In the genomic region with DNA sequence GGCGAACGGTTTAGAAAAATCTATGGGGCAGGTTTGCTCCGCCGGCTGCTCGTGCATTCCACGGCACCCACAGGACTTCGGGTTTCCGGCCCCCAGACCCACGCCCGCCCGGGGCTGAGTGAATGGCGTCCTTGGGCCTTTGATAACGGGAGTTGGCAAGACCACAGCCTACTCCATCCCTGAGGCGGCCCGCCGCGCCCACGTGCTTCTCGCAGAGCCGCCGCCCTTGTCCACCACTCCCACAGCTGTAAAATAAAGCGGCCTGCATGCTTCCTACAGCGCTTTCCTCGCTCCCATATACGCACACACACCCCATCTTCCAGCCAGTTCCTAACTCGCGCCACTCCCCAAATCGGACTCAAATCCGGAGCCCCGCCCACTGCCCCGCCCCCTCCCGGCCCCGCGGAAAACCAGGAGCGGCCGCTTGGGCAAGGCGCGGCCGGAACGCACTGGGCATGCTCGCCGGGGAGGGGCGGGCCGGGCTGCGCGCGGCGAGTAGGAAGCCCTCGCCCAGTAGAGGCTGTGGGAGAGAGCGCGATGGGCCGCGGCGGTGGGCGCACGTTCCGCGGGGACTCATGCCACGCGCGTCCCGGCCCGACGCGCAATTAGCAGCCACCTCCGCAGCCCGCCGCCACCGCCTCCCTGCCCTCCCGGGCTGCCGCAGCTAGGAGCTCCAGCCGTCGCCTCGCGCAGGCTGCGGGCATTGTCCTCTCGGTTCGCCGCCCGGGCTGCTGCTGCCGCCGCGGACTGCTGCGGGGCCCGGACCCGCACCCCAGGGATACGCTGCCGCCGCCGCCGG, we compare ENCODE assay signal across 1 cellular context.
TF ChIP-seq lines count a peak whose summit lies in the region.

A gene (plus strand): TSS at position 513 of the 799 bp plus-strand sequence. CDS start 468 bp downstream, outside the sequence.

TF ChIP-seq in HEK293, 187 proteins besides CTCF, POLR2A, EP300 and RAD21 (continued from another document and continues in another):
- TF ChIP-seq, protein P1, sequence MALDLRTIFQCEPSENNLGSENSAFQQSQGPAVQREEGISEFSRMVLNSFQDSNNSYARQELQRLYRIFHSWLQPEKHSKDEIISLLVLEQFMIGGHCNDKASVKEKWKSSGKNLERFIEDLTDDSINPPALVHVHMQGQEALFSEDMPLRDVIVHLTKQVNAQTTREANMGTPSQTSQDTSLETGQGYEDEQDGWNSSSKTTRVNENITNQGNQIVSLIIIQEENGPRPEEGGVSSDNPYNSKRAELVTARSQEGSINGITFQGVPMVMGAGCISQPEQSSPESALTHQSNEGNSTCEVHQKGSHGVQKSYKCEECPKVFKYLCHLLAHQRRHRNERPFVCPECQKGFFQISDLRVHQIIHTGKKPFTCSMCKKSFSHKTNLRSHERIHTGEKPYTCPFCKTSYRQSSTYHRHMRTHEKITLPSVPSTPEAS (tag by site-specific recombination; IDR thresholded peaks at IDR 0.05) = no peak
- TF ChIP-seq, protein P2, sequence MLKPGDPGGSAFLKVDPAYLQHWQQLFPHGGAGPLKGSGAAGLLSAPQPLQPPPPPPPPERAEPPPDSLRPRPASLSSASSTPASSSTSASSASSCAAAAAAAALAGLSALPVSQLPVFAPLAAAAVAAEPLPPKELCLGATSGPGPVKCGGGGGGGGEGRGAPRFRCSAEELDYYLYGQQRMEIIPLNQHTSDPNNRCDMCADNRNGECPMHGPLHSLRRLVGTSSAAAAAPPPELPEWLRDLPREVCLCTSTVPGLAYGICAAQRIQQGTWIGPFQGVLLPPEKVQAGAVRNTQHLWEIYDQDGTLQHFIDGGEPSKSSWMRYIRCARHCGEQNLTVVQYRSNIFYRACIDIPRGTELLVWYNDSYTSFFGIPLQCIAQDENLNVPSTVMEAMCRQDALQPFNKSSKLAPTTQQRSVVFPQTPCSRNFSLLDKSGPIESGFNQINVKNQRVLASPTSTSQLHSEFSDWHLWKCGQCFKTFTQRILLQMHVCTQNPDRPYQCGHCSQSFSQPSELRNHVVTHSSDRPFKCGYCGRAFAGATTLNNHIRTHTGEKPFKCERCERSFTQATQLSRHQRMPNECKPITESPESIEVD (tag by site-specific recombination; IDR thresholded peaks at IDR 0.05) = no peak
- no peak for TF ChIP-seq ZNF521 (tag by site-specific recombination; IDR thresholded peaks at IDR 0.05)
- peak; percentile 89 for TF ChIP-seq KLF10 (tag by site-specific recombination; IDR thresholded peaks at IDR 0.05)
- TF ChIP-seq ZNF157 (tag by site-specific recombination; IDR thresholded peaks at IDR 0.05) = no peak
- TF ChIP-seq HOXA7 (CRISPR knock-in tag; IDR thresholded peaks at IDR 0.05; ENCODE audit: borderline replicate concordance) = no peak
- TF ChIP-seq ZNF791 (tag by site-specific recombination; IDR thresholded peaks at IDR 0.05) = no peak
- TF ChIP-seq ZNF624 (tag by site-specific recombination; IDR thresholded peaks at IDR 0.05) = no peak
- TF ChIP-seq, protein P3, sequence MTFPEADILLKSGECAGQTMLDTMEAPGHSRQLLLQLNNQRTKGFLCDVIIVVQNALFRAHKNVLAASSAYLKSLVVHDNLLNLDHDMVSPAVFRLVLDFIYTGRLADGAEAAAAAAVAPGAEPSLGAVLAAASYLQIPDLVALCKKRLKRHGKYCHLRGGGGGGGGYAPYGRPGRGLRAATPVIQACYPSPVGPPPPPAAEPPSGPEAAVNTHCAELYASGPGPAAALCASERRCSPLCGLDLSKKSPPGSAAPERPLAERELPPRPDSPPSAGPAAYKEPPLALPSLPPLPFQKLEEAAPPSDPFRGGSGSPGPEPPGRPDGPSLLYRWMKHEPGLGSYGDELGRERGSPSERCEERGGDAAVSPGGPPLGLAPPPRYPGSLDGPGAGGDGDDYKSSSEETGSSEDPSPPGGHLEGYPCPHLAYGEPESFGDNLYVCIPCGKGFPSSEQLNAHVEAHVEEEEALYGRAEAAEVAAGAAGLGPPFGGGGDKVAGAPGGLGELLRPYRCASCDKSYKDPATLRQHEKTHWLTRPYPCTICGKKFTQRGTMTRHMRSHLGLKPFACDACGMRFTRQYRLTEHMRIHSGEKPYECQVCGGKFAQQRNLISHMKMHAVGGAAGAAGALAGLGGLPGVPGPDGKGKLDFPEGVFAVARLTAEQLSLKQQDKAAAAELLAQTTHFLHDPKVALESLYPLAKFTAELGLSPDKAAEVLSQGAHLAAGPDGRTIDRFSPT (tag by site-specific recombination; IDR thresholded peaks at IDR 0.05) = 0 out of 2 replicates have a peak, but pooled peaks have one; percentile 7
- no peak for TF ChIP-seq MZF1 (tag by site-specific recombination; IDR thresholded peaks at IDR 0.05; ENCODE audit: borderline replicate concordance)
- TF ChIP-seq ZNF138 (tag by site-specific recombination; IDR thresholded peaks at IDR 0.05; ENCODE audit: borderline replicate concordance) = no peak
- no peak for TF ChIP-seq ZNF548 (tag by site-specific recombination; IDR thresholded peaks at IDR 0.05)
- TF ChIP-seq ZNF785 (tag by site-specific recombination; IDR thresholded peaks at IDR 0.05) = 0 out of 2 replicates have a peak, but pooled peaks have one; percentile 32
- no peak for TF ChIP-seq ZNF114 (tag by site-specific recombination; IDR thresholded peaks at IDR 0.05)
- TF ChIP-seq, protein P4, sequence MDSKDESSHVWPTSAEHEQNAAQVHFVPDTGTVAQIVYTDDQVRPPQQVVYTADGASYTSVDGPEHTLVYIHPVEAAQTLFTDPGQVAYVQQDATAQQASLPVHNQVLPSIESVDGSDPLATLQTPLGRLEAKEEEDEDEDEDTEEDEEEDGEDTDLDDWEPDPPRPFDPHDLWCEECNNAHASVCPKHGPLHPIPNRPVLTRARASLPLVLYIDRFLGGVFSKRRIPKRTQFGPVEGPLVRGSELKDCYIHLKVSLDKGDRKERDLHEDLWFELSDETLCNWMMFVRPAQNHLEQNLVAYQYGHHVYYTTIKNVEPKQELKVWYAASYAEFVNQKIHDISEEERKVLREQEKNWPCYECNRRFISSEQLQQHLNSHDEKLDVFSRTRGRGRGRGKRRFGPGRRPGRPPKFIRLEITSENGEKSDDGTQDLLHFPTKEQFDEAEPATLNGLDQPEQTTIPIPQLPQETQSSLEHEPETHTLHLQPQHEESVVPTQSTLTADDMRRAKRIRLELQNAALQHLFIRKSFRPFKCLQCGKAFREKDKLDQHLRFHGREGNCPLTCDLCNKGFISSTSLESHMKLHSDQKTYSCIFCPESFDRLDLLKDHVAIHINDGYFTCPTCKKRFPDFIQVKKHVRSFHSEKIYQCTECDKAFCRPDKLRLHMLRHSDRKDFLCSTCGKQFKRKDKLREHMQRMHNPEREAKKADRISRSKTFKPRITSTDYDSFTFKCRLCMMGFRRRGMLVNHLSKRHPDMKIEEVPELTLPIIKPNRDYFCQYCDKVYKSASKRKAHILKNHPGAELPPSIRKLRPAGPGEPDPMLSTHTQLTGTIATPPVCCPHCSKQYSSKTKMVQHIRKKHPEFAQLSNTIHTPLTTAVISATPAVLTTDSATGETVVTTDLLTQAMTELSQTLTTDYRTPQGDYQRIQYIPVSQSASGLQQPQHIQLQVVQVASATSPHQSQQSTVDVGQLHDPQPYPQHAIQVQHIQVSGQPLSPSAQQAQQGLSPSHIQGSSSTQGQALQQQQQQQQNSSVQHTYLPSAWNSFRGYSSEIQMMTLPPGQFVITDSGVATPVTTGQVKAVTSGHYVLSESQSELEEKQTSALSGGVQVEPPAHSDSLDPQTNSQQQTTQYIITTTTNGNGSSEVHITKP (tag by site-specific recombination; IDR thresholded peaks at IDR 0.05) = no peak
- no peak for TF ChIP-seq ZNF501 (tag by site-specific recombination; IDR thresholded peaks at IDR 0.05)
- TF ChIP-seq PRDM1 (tag by site-specific recombination; IDR thresholded peaks at IDR 0.05) = no peak
- no peak for TF ChIP-seq ZNF610 (tag by site-specific recombination; IDR thresholded peaks at IDR 0.05; ENCODE audit: borderline replicate concordance)
- no peak for TF ChIP-seq ZNF211 (tag by site-specific recombination; IDR thresholded peaks at IDR 0.05; ENCODE audit: low read depth)
- TF ChIP-seq YY2 (tag by site-specific recombination; IDR thresholded peaks at IDR 0.05) = no peak
- TF ChIP-seq, protein P5, sequence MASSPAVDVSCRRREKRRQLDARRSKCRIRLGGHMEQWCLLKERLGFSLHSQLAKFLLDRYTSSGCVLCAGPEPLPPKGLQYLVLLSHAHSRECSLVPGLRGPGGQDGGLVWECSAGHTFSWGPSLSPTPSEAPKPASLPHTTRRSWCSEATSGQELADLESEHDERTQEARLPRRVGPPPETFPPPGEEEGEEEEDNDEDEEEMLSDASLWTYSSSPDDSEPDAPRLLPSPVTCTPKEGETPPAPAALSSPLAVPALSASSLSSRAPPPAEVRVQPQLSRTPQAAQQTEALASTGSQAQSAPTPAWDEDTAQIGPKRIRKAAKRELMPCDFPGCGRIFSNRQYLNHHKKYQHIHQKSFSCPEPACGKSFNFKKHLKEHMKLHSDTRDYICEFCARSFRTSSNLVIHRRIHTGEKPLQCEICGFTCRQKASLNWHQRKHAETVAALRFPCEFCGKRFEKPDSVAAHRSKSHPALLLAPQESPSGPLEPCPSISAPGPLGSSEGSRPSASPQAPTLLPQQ (tag by site-specific recombination; IDR thresholded peaks at IDR 0.05) = peak; percentile 69
- TF ChIP-seq, protein P6, sequence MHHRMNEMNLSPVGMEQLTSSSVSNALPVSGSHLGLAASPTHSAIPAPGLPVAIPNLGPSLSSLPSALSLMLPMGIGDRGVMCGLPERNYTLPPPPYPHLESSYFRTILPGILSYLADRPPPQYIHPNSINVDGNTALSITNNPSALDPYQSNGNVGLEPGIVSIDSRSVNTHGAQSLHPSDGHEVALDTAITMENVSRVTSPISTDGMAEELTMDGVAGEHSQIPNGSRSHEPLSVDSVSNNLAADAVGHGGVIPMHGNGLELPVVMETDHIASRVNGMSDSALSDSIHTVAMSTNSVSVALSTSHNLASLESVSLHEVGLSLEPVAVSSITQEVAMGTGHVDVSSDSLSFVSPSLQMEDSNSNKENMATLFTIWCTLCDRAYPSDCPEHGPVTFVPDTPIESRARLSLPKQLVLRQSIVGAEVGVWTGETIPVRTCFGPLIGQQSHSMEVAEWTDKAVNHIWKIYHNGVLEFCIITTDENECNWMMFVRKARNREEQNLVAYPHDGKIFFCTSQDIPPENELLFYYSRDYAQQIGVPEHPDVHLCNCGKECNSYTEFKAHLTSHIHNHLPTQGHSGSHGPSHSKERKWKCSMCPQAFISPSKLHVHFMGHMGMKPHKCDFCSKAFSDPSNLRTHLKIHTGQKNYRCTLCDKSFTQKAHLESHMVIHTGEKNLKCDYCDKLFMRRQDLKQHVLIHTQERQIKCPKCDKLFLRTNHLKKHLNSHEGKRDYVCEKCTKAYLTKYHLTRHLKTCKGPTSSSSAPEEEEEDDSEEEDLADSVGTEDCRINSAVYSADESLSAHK (tag by site-specific recombination; IDR thresholded peaks at IDR 0.05) = no peak
- no peak for TF ChIP-seq ZNF658 (tag by site-specific recombination; IDR thresholded peaks at IDR 0.05)
- TF ChIP-seq ZNF146 (tag by site-specific recombination; IDR thresholded peaks at IDR 0.05) = no peak
- TF ChIP-seq ZNF335 (tag by site-specific recombination; conservative IDR thresholded peaks at IDR 0.05) = no peak; the same call in 1 of the 2 replicates
- TF ChIP-seq ZEB2 (tag by site-specific recombination; IDR thresholded peaks at IDR 0.05) = no peak
- no peak for TF ChIP-seq SALL2 (tag by site-specific recombination; IDR thresholded peaks at IDR 0.05; ENCODE audit: borderline replicate concordance)
- no peak; the same call in 1 of the 2 replicates for TF ChIP-seq ZNF76 (tag by site-specific recombination; IDR thresholded peaks at IDR 0.05; ENCODE audit: borderline replicate concordance, low read depth)
- TF ChIP-seq ZNF510 (tag by site-specific recombination; IDR thresholded peaks at IDR 0.05; ENCODE audit: insufficient replicate concordance) = no peak
- TF ChIP-seq ZNF514 (tag by site-specific recombination; IDR thresholded peaks at IDR 0.05) = no peak
- 0 out of 2 replicates have a peak, but pooled peaks have one; percentile 33 for TF ChIP-seq ZNF596 (tag by site-specific recombination; IDR thresholded peaks at IDR 0.05)
- no peak for TF ChIP-seq ZNF324 (tag by site-specific recombination; IDR thresholded peaks at IDR 0.05)
- TF ChIP-seq, protein P7, sequence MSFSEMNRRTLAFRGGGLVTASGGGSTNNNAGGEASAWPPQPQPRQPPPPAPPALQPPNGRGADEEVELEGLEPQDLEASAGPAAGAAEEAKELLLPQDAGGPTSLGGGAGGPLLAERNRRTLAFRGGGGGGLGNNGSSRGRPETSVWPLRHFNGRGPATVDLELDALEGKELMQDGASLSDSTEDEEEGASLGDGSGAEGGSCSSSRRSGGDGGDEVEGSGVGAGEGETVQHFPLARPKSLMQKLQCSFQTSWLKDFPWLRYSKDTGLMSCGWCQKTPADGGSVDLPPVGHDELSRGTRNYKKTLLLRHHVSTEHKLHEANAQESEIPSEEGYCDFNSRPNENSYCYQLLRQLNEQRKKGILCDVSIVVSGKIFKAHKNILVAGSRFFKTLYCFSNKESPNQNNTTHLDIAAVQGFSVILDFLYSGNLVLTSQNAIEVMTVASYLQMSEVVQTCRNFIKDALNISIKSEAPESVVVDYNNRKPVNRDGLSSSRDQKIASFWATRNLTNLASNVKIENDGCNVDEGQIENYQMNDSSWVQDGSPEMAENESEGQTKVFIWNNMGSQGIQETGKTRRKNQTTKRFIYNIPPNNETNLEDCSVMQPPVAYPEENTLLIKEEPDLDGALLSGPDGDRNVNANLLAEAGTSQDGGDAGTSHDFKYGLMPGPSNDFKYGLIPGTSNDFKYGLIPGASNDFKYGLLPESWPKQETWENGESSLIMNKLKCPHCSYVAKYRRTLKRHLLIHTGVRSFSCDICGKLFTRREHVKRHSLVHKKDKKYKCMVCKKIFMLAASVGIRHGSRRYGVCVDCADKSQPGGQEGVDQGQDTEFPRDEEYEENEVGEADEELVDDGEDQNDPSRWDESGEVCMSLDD (tag by site-specific recombination; IDR thresholded peaks at IDR 0.05) = no peak
- TF ChIP-seq, protein P8, sequence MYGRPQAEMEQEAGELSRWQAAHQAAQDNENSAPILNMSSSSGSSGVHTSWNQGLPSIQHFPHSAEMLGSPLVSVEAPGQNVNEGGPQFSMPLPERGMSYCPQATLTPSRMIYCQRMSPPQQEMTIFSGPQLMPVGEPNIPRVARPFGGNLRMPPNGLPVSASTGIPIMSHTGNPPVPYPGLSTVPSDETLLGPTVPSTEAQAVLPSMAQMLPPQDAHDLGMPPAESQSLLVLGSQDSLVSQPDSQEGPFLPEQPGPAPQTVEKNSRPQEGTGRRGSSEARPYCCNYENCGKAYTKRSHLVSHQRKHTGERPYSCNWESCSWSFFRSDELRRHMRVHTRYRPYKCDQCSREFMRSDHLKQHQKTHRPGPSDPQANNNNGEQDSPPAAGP (tag by site-specific recombination; IDR thresholded peaks at IDR 0.05) = no peak
- no peak for TF ChIP-seq ZFP3 (tag by site-specific recombination; IDR thresholded peaks at IDR 0.05; ENCODE audit: low read depth)
- TF ChIP-seq ZNF426 (tag by site-specific recombination; IDR thresholded peaks at IDR 0.05) = no peak
- no peak for TF ChIP-seq TCF7L2 (IDR thresholded peaks at IDR 0.05; ENCODE audit: borderline replicate concordance, low read depth, low read length)
- no peak for TF ChIP-seq ZNF202 (tag by site-specific recombination; IDR thresholded peaks at IDR 0.05; ENCODE audit: borderline replicate concordance)
- TF ChIP-seq, protein P9, sequence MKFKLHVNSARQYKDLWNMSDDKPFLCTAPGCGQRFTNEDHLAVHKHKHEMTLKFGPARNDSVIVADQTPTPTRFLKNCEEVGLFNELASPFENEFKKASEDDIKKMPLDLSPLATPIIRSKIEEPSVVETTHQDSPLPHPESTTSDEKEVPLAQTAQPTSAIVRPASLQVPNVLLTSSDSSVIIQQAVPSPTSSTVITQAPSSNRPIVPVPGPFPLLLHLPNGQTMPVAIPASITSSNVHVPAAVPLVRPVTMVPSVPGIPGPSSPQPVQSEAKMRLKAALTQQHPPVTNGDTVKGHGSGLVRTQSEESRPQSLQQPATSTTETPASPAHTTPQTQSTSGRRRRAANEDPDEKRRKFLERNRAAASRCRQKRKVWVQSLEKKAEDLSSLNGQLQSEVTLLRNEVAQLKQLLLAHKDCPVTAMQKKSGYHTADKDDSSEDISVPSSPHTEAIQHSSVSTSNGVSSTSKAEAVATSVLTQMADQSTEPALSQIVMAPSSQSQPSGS (tag by site-specific recombination; IDR thresholded peaks at IDR 0.05; ENCODE audit: low read depth) = no peak
